19 cellular contexts compared by ENCODE assay signal in genomic region chr10:61985715-61986114, GRCh38.
DNase-seq lines count a peak whose midpoint lies in the region; ATAC-seq and TF ChIP-seq lines count a peak whose summit lies in the region.
"Had no signal": no experiment of that assay in that cellular context is flagged by ENCODE, and none has a peak within 500 bp of the region (broad histone marks: within the 10 kb centered on the region; RNA-seq: fewer than 3 reads in every experiment).

No MANE protein-coding gene starts in this region.

- peaks cover 31% of the 10 kb centered on the region for H3K36me3 Mint-ChIP-seq in activated CD8-positive, alpha-beta memory T cell treated with anti-CD3 and anti-CD28 coated beads, Interleukin-2, amount 10 ng/mL, durations not matched to agents 7 days and 5 days
- H3K36me3 Mint-ChIP-seq in activated naive CD8-positive, alpha-beta T cell treated with anti-CD3 and anti-CD28 coated beads for 36 hours, result peaks cover 60% of the 10 kb centered on the region

- H3K4me3 ChIP-seq in HUES48 (ENCODE audit: low read depth, low read length) (no peak overlapping the region; the same call in 1 of the 2 replicates), gastrocnemius medialis (no peak overlapping the region), brain microvascular endothelial cell (ENCODE audit: low read depth, low read length) (no peak overlapping the region)

- H3K9me3 ChIP-seq in HUES48 (ENCODE audit: control insufficient read depth, insufficient read depth, low read length), result no peaks in the 10 kb centered on the region
- no peaks in the 10 kb centered on the region for H3K9me3 ChIP-seq in gastrocnemius medialis
- H3K9me3 ChIP-seq: neutrophil had no signal

- no peak for DNase-seq in activated CD8-positive, alpha-beta memory T cell treated with anti-CD3 and anti-CD28 coated beads, Interleukin-2, amount 10 ng/mL, durations not matched to agents 7 days and 5 days
- DNase-seq in activated CD8-positive, alpha-beta memory T cell treated with anti-CD3 and anti-CD28 coated beads, Interleukin-2, amount 50 U/mL, for 4 hours, result no peak
- no peak for DNase-seq in activated naive CD8-positive, alpha-beta T cell treated with anti-CD3 and anti-CD28 coated beads for 36 hours
- DNase-seq in gastrocnemius medialis (no peak), brain microvascular endothelial cell (no peak)
- DNase-seq: ACHN; amygdala; central memory CD4-positive, alpha-beta T cell; effector CD8-positive, alpha-beta T cell; HFFc6; NCI-H2227 treated with DMSO at 0.1 percent for 48 hours; stimulated activated CD4-positive, alpha-beta T cell treated with anti-CD3 and anti-CD28 coated beads, Interleukin-15, amount 100 ng/mL, for 24 hours; stimulated activated naive CD8-positive, alpha-beta T cell treated with anti-CD3 and anti-CD28 coated beads, Interleukin-15, amount 100 ng/mL, for 72 hours; SW 1271 had no signal

- H3K4me1 ChIP-seq in HUES48 (ENCODE audit: control insufficient read depth, insufficient read depth, low read length), result peaks cover 37% of the 10 kb centered on the region
- peaks cover 0 to 7% of the 10 kb centered on the region in 2 donors for H3K4me1 ChIP-seq in gastrocnemius medialis

- peak overlapping the region; percentile 64 for H3K27ac Mint-ChIP-seq in activated CD8-positive, alpha-beta memory T cell treated with anti-CD3 and anti-CD28 coated beads, Interleukin-2, amount 10 ng/mL, durations not matched to agents 7 days and 5 days
- peak overlapping the region; percentile 97 for H3K27ac Mint-ChIP-seq in activated naive CD8-positive, alpha-beta T cell treated with anti-CD3 and anti-CD28 coated beads for 36 hours
- H3K27ac Mint-ChIP-seq: HFFc6, mesothelial cell of epicardium had no signal

- H3K27me3 ChIP-seq in HUES48 (ENCODE audit: control insufficient read depth, insufficient read depth, low read length), result no peaks in the 10 kb centered on the region
- no peaks in the 10 kb centered on the region for H3K27me3 ChIP-seq in gastrocnemius medialis
- H3K27me3 ChIP-seq in brain microvascular endothelial cell (replicated peaks), result no peaks in the 10 kb centered on the region
- H3K27me3 ChIP-seq: neutrophil had no signal

- no peaks in the 10 kb centered on the region for H3K9me3 Mint-ChIP-seq in activated CD8-positive, alpha-beta memory T cell treated with anti-CD3 and anti-CD28 coated beads, Interleukin-2, amount 10 ng/mL, durations not matched to agents 7 days and 5 days (ENCODE audit: low read depth)
- H3K9me3 Mint-ChIP-seq in activated naive CD8-positive, alpha-beta T cell treated with anti-CD3 and anti-CD28 coated beads for 36 hours, result peaks cover 7% of the 10 kb centered on the region
- H3K9me3 Mint-ChIP-seq: HFFc6, mesothelial cell of epicardium had no signal

- TF ChIP-seq POLR2A in gastrocnemius medialis (IDR thresholded peaks at IDR 0.05), result no peak

- CTCF ChIA-PET in activated CD8-positive, alpha-beta memory T cell treated with anti-CD3 and anti-CD28 coated beads, Interleukin-2, amount 10 ng/mL, durations not matched to agents 7 days and 5 days (lab: Charles Lee), result interaction anchor here (1.2 kb wide), 1 partner anchor 52 kb away, joined by 3 read pairs; no protein-coding TSS in a partner anchor

- TF ChIP-seq CTCF in gastrocnemius medialis (IDR thresholded peaks at IDR 0.05 in 4 of 5, conservative IDR thresholded peaks at IDR 0.05 in 1 of 5) (no peak), brain microvascular endothelial cell (IDR thresholded peaks at IDR 0.05; ENCODE audit: low read depth, low read length, missing control alignments) (no peak)

- no peak for ATAC-seq in activated CD8-positive, alpha-beta memory T cell treated with anti-CD3 and anti-CD28 coated beads, Interleukin-2, amount 10 ng/mL, durations not matched to agents 7 days and 5 days
- no peak for ATAC-seq in gastrocnemius medialis
- no peak for ATAC-seq in GM18511 (IDR thresholded peaks at IDR 0.05; ENCODE audit: unreplicated experiment)
- no peak for ATAC-seq in HG02678 (IDR thresholded peaks at IDR 0.05; ENCODE audit: unreplicated experiment)
- ATAC-seq: stimulated activated naive CD8-positive, alpha-beta T cell treated with anti-CD3 and anti-CD28 coated beads, Interleukin-15, amount 100 ng/mL, for 72 hours had no signal

- in situ Hi-C loops in gastrocnemius medialis (cut with MboI; ENCODE audit: low sequenced_read_pairs in 4 of 4), result no loop called here
- in situ Hi-C loops in brain microvascular endothelial cell (cut with HindIII; ENCODE audit: low pct_ligation_motif_present, low sequenced_read_pairs), result no loop called here

- no peaks in the 10 kb centered on the region for H3K27me3 Mint-ChIP-seq in activated CD8-positive, alpha-beta memory T cell treated with anti-CD3 and anti-CD28 coated beads, Interleukin-2, amount 10 ng/mL, durations not matched to agents 7 days and 5 days
- H3K27me3 Mint-ChIP-seq in activated naive CD8-positive, alpha-beta T cell treated with anti-CD3 and anti-CD28 coated beads for 36 hours, result no peaks in the 10 kb centered on the region
- H3K27me3 Mint-ChIP-seq: stimulated activated naive CD8-positive, alpha-beta T cell treated with anti-CD3 and anti-CD28 coated beads, Interleukin-15, amount 100 ng/mL, for 72 hours had no signal

- no peaks in the 10 kb centered on the region for H3K36me3 ChIP-seq in HUES48 (ENCODE audit: control insufficient read depth, insufficient read depth, low read length)
- H3K36me3 ChIP-seq in gastrocnemius medialis, result no peaks in the 10 kb centered on the region
- H3K36me3 ChIP-seq in brain microvascular endothelial cell (replicated peaks), result no peaks in the 10 kb centered on the region
- H3K36me3 ChIP-seq: neutrophil had no signal

- H3K27ac ChIP-seq in HUES48 (ENCODE audit: low read depth, low read length) (peak overlapping the region; percentile 75), gastrocnemius medialis (peak overlapping the region in 3 of 4 donors; percentile 18 to 39 (median 29)), brain microvascular endothelial cell (no peak overlapping the region)
- H3K27ac ChIP-seq: neutrophil had no signal

- H3K9ac ChIP-seq in HUES48 (ENCODE audit: low read depth, low read length), result no peak overlapping the region; the same call in 1 of the 2 replicates

- no peak overlapping the region for H3K4me3 Mint-ChIP-seq in activated CD8-positive, alpha-beta memory T cell treated with anti-CD3 and anti-CD28 coated beads, Interleukin-2, amount 10 ng/mL, durations not matched to agents 7 days and 5 days
- H3K4me3 Mint-ChIP-seq in activated naive CD8-positive, alpha-beta T cell treated with anti-CD3 and anti-CD28 coated beads for 36 hours, result no peak overlapping the region
- H3K4me3 Mint-ChIP-seq: HFFc6, mesothelial cell of epicardium had no signal

- H3K4me1 Mint-ChIP-seq in activated CD8-positive, alpha-beta memory T cell treated with anti-CD3 and anti-CD28 coated beads, Interleukin-2, amount 10 ng/mL, durations not matched to agents 7 days and 5 days, result peaks cover 54% of the 10 kb centered on the region
- peaks cover 66% of the 10 kb centered on the region for H3K4me1 Mint-ChIP-seq in activated naive CD8-positive, alpha-beta T cell treated with anti-CD3 and anti-CD28 coated beads for 36 hours

- intact Hi-C loops in gastrocnemius medialis (cut with DNase I; ENCODE audit: low total_unique reads), result no loop called here
